ENCODE assay signal across 8 cellular contexts in the genomic region with DNA sequence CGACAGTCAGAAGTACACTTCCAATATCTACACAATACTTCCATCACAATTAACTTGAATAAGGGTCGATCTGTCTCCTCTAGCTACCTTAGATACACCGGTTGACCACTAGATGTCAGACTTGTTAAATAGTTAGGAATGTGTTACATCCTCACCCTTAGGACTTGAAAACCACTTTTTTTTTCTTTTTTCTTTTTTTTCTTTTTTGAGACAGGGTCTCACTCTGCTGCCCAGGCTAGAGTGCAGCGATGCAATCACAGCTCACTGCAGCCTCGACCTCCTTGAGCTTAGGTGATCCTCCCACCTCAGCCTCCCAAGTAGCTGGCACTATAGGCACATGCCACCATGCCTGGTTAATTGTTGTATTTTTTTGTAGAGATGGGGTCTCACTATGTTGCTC.
DNase-seq lines count a peak whose midpoint lies in the region; ATAC-seq and TF ChIP-seq lines count a peak whose summit lies in the region.

No MANE protein-coding gene starts in this region.

- H3K4me2 ChIP-seq in DND-41 (ENCODE audit: insufficient read depth, low read length), result no peak overlapping the region

- no peak overlapping the region for H3K9ac ChIP-seq in DND-41 (ENCODE audit: low read depth, low read length)

- ATAC-seq in DND-41 (ENCODE audit: insufficient read depth, low read depth), result peak; percentile 88
- ATAC-seq in HG03521 (IDR thresholded peaks at IDR 0.05; ENCODE audit: unreplicated experiment), result peak; percentile 86

- H3K9me3 ChIP-seq in DND-41 (ENCODE audit: insufficient read depth, low read length, severe bottlenecking), result no peaks in the 10 kb centered on the region

- H3K27ac ChIP-seq in DND-41 (ENCODE audit: low read length), result no peak overlapping the region

- no peaks in the 10 kb centered on the region for H3K4me1 ChIP-seq in DND-41 (ENCODE audit: insufficient read depth, low read length)

- no peak overlapping the region for H2AFZ ChIP-seq in DND-41 (ENCODE audit: low read depth, low read length)

- no peaks in the 10 kb centered on the region for H3K79me2 ChIP-seq in DND-41 (ENCODE audit: insufficient read depth, low read length)

- H4K20me1 ChIP-seq in DND-41 (ENCODE audit: insufficient read depth, low read length), result no peaks in the 10 kb centered on the region

- TF ChIP-seq CTCF in DND-41 (IDR thresholded peaks at IDR 0.05; ENCODE audit: borderline replicate concordance, extremely low read depth, low read length, poor library complexity, severe bottlenecking) (peak; percentile 77), GM20000 (IDR thresholded peaks at IDR 0.05; ENCODE audit: extremely low read depth, missing control alignments) (peak; percentile 17), cardiac fibroblast (IDR thresholded peaks at IDR 0.05; ENCODE audit: low read depth, low read length) (peak; percentile 70)

- no peaks in the 10 kb centered on the region for H3K36me3 ChIP-seq in DND-41 (ENCODE audit: insufficient read depth, low read length)

- H3K27me3 ChIP-seq in DND-41 (ENCODE audit: insufficient read depth, low read length, poor library complexity), result no peaks in the 10 kb centered on the region

- DNase-seq in DND-41 (no peak), GM20000 (ENCODE audit: low spot score) (peak; percentile 67), NCI-H82 (lab: John Stamatoyannopoulos, UW) (peak; percentile 89), cardiac fibroblast (ENCODE audit: low read depth in 2 of 2) (peak; percentile 70 to 80), medulla oblongata (ENCODE audit: extremely low spot score) (peak; percentile 55), NCI-H2227 (lab: John Stamatoyannopoulos, UW; ENCODE audit: unreplicated experiment) (no peak), NK-92 (lab: John Stamatoyannopoulos, UW; ENCODE audit: unreplicated experiment) (no peak)

- H3K4me3 ChIP-seq in DND-41 (ENCODE audit: low read depth in 1 of 2, low read length in 2 of 2) (no peak overlapping the region), cardiac fibroblast (replicated peaks in 1 of 2; ENCODE audit: low read depth in 2 of 2, low read length in 2 of 2) (no peak overlapping the region)

Comparison
In these comparisons a context has a peak if more than half of its experiments do, and no peak if none do; other contexts are left out.
1. DNase-seq: peak in GM20000 (single experiment), NCI-H82 (single experiment), cardiac fibroblast (2 of 2) and medulla oblongata (single experiment); none in DND-41 (single experiment), NCI-H2227 (single experiment) and NK-92 (single experiment).
2. CTCF ChIP-seq: peak in every context shown above with its lines; median percentile 77 in DND-41; 70 in cardiac fibroblast; 17 in GM20000.